In genomic region chr7:130961128-130961601, GRCh38 we compare ENCODE assay signal across 1 cellular context.
A peak's percentile ranks its signal among the peaks of the same experiment; 100 is the strongest.
TF ChIP-seq lines count a peak whose summit lies in the region.

No MANE protein-coding gene starts in this region.

TF ChIP-seq in K562, 482 proteins besides CTCF, POLR2A, EP300 and RAD21 (continued from another document):
- TF ChIP-seq, protein P1, sequence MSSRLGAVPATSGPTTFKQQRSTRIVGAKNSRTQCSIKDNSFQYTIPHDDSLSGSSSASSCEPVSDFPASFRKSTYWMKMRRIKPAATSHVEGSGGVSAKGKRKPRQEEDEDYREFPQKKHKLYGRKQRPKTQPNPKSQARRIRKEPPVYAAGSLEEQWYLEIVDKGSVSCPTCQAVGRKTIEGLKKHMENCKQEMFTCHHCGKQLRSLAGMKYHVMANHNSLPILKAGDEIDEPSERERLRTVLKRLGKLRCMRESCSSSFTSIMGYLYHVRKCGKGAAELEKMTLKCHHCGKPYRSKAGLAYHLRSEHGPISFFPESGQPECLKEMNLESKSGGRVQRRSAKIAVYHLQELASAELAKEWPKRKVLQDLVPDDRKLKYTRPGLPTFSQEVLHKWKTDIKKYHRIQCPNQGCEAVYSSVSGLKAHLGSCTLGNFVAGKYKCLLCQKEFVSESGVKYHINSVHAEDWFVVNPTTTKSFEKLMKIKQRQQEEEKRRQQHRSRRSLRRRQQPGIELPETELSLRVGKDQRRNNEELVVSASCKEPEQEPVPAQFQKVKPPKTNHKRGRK (tag; IDR thresholded peaks at IDR 0.05): no peak
- peak; percentile 71; the same call in 1 of the 2 replicates for TF ChIP-seq ZNF668 (CRISPR knock-in tag; IDR thresholded peaks at IDR 0.05)
- TF ChIP-seq, protein P2, sequence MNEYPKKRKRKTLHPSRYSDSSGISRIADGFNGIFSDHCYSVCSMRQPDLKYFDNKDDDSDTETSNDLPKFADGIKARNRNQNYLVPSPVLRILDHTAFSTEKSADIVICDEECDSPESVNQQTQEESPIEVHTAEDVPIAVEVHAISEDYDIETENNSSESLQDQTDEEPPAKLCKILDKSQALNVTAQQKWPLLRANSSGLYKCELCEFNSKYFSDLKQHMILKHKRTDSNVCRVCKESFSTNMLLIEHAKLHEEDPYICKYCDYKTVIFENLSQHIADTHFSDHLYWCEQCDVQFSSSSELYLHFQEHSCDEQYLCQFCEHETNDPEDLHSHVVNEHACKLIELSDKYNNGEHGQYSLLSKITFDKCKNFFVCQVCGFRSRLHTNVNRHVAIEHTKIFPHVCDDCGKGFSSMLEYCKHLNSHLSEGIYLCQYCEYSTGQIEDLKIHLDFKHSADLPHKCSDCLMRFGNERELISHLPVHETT (CRISPR knock-in tag; conservative IDR thresholded peaks at IDR 0.05 in 1 of 2, IDR thresholded peaks at IDR 0.05 in 1 of 2): peak in 1 of 2 experiments; percentile 40; a peak in 1 of 4 replicates
- no peak for TF ChIP-seq RNF2 (IDR thresholded peaks at IDR 0.05)
- TF ChIP-seq FOXM1 (IDR thresholded peaks at IDR 0.05; ENCODE audit: low read depth): no peak
- no peak for TF ChIP-seq FOXM1 (CRISPR knock-in tag; IDR thresholded peaks at IDR 0.05; ENCODE audit: low read depth)
- TF ChIP-seq FUS (optimal IDR thresholded peaks at IDR 0.05; ENCODE audit: low read depth, low read length): no peak
- 0 out of 2 replicates have a peak, but pooled peaks have one; percentile 29 for TF ChIP-seq BRD4 (IDR thresholded peaks at IDR 0.05)
- peak; percentile 39 to 41; a peak in 2 of 4 replicates for TF ChIP-seq NRF1 (conservative IDR thresholded peaks at IDR 0.05 in 1 of 2, IDR thresholded peaks at IDR 0.05 in 1 of 2)
- no peak for TF ChIP-seq TRIM25 (IDR thresholded peaks at IDR 0.05; ENCODE audit: borderline replicate concordance)
- no peak for TF ChIP-seq MLLT1 (IDR thresholded peaks at IDR 0.05)
- TF ChIP-seq ZNF224 (CRISPR knock-in tag; IDR thresholded peaks at IDR 0.05): no peak
- TF ChIP-seq ATF1 (CRISPR knock-in tag; IDR thresholded peaks at IDR 0.05): no peak
- TF ChIP-seq ATF1 (tag; IDR thresholded peaks at IDR 0.05): peak; percentile 13; the same call in 1 of the 2 replicates
- no peak for TF ChIP-seq KDM1A (IDR thresholded peaks at IDR 0.05)
- TF ChIP-seq CXXC5 (CRISPR knock-in tag; IDR thresholded peaks at IDR 0.05): 0 out of 2 replicates have a peak, but pooled peaks have one; percentile 44
- no peak for TF ChIP-seq ZNF316 (IDR thresholded peaks at IDR 0.05)
- TF ChIP-seq, protein P3, sequence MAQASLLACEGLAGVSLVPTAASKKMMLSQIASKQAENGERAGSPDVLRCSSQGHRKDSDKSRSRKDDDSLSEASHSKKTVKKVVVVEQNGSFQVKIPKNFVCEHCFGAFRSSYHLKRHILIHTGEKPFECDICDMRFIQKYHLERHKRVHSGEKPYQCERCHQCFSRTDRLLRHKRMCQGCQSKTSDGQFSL (CRISPR knock-in tag; IDR thresholded peaks at IDR 0.05): no peak
- TF ChIP-seq, protein P3 (tag; IDR thresholded peaks at IDR 0.05): 0 out of 4 replicates have a peak, but pooled peaks of 1 of the 2 experiments have one; percentile 23
- no peak for TF ChIP-seq HNRNPL (IDR thresholded peaks at IDR 0.05; ENCODE audit: low read depth, low read length)
- no peak for TF ChIP-seq PTTG1 (tag; IDR thresholded peaks at IDR 0.05; ENCODE audit: low read depth)
- no peak for TF ChIP-seq ZHX1 (conservative IDR thresholded peaks at IDR 0.05; ENCODE audit: low read length)
- TF ChIP-seq SMAD4 (CRISPR knock-in tag; conservative IDR thresholded peaks at IDR 0.05): peak; percentile 56
- no peak for TF ChIP-seq PHF21A (IDR thresholded peaks at IDR 0.05; ENCODE audit: borderline replicate concordance, low read depth)
- TF ChIP-seq ZC3H11A (IDR thresholded peaks at IDR 0.05; ENCODE audit: low read depth, low read length): no peak
- no peak for TF ChIP-seq PKNOX1 (IDR thresholded peaks at IDR 0.05)
- no peak for TF ChIP-seq SOX6 (IDR thresholded peaks at IDR 0.05)
- TF ChIP-seq SMAD1 (IDR thresholded peaks at IDR 0.05; ENCODE audit: low read depth, low read length, partially characterized antibody): no peak
- no peak; the same call in 1 of the 2 replicates for TF ChIP-seq CBX1 (IDR thresholded peaks at IDR 0.05; ENCODE audit: low read depth)
- peak; percentile 69; the same call in 1 of the 2 replicates for TF ChIP-seq DMBX1 (CRISPR knock-in tag; IDR thresholded peaks at IDR 0.05; ENCODE audit: borderline replicate concordance)
- no peak for TF ChIP-seq LCOR (CRISPR knock-in tag; IDR thresholded peaks at IDR 0.05)
- TF ChIP-seq ZKSCAN8 (CRISPR knock-in tag; IDR thresholded peaks at IDR 0.05): 0 out of 2 replicates have a peak, but pooled peaks have one; percentile 2
